ENCODE assay signal across 11 cellular contexts in the genomic region with DNA sequence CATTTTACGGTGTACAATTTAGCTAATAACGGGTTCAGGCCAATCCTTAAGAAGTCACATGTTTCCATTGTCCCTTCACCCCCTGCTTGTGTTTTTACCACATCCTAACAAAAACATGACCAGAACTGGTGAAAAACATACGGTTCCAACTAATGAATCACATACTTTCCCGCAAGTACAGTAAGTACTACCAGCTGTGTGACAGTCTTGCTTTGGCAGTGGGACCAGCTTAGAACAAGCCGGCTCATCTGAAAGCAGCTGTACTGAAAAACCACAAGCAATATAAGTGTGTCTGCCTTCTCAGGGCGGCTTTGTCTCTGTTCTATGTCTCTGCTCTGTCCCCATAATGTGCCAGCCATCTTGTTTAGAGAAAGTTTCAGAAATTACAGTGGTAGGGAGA.
DNase-seq lines count a peak whose midpoint lies in the region; TF ChIP-seq lines count a peak whose summit lies in the region.
"Had no signal": no experiment of that assay in that cellular context is flagged by ENCODE, and none has a peak within 500 bp of the region (broad histone marks: within the 10 kb centered on the region; RNA-seq: fewer than 3 reads in every experiment).

No MANE protein-coding gene starts in this region.

- no peaks in the 10 kb centered on the region for H3K36me3 Mint-ChIP-seq in activated T-helper 1 cell treated with anti-CD3 and anti-CD28 coated beads, Interleukin-12 subunit alpha, Interleukin-12 subunit beta, Interleukin-2, Interleukin-4 antibody, amounts not matched to agents 30 ng/mL and 10 ng/mL and 1 ng/mL, durations not matched to agents 14 hours and 24 hours and 36 hours (ENCODE audit: low read depth)

- intact Hi-C loops in stomach (cut with DNase I; ENCODE audit: low total_unique reads) = no loop called here
- intact Hi-C loops in activated T-helper 1 cell treated with anti-CD3 and anti-CD28 coated beads, Interleukin-12 subunit alpha, Interleukin-12 subunit beta, Interleukin-2, Interleukin-4 antibody, amounts not matched to agents 30 ng/mL and 10 ng/mL and 1 ng/mL, durations not matched to agents 14 hours and 24 hours and 36 hours (cut with micrococcal nuclease) = no loop called here

- no peak overlapping the region for H3K27ac Mint-ChIP-seq in activated T-helper 1 cell treated with anti-CD3 and anti-CD28 coated beads, Interleukin-12 subunit alpha, Interleukin-12 subunit beta, Interleukin-2, Interleukin-4 antibody, amounts not matched to agents 30 ng/mL and 10 ng/mL and 1 ng/mL, durations not matched to agents 14 hours and 24 hours and 36 hours
- H3K27ac Mint-ChIP-seq: stimulated activated naive CD8-positive, alpha-beta T cell treated with anti-CD3 and anti-CD28 coated beads, Interleukin-15, amount 100 ng/mL, for 72 hours had no signal

- H3K9me3 ChIP-seq in WERI-Rb-1 (ENCODE audit: severe bottlenecking) = no peaks in the 10 kb centered on the region
- H3K9me3 ChIP-seq in right atrium auricular region = no peaks in the 10 kb centered on the region
- H3K9me3 ChIP-seq in stomach = no peaks in the 10 kb centered on the region
- H3K9me3 ChIP-seq: neutrophil had no signal

- H3K4me3 ChIP-seq in HFF-Myc (replicated peaks; ENCODE audit: low read depth, low read length) (peak overlapping the region; percentile 2; the same call in 1 of the 2 replicates), WERI-Rb-1 (ENCODE audit: low read depth, low read length) (no peak overlapping the region), right atrium auricular region (no peak overlapping the region), stomach (no peak overlapping the region)

- no peak overlapping the region for H3K27ac ChIP-seq in WERI-Rb-1
- H3K27ac ChIP-seq in right atrium auricular region = peak overlapping the region in 1 of 2 donors; percentile 48
- H3K27ac ChIP-seq in stomach = peak overlapping the region in 3 of 5 donors; percentile 53 to 61 (median 60)
- H3K27ac ChIP-seq: neutrophil had no signal

- H3K4me3 Mint-ChIP-seq in activated T-helper 1 cell treated with anti-CD3 and anti-CD28 coated beads, Interleukin-12 subunit alpha, Interleukin-12 subunit beta, Interleukin-2, Interleukin-4 antibody, amounts not matched to agents 30 ng/mL and 10 ng/mL and 1 ng/mL, durations not matched to agents 14 hours and 24 hours and 36 hours = no peak overlapping the region
- H3K4me3 Mint-ChIP-seq: stimulated activated naive CD8-positive, alpha-beta T cell treated with anti-CD3 and anti-CD28 coated beads, Interleukin-15, amount 100 ng/mL, for 72 hours had no signal

- TF ChIP-seq CTCF in HFF-Myc (IDR thresholded peaks at IDR 0.05; ENCODE audit: low read depth, low read length, missing control alignments) (no peak), WERI-Rb-1 (IDR thresholded peaks at IDR 0.05; ENCODE audit: low read depth, low read length) (no peak), right atrium auricular region (IDR thresholded peaks at IDR 0.05) (no peak), stomach (IDR thresholded peaks at IDR 0.05) (no peak)

- no peaks in the 10 kb centered on the region for H3K9me3 Mint-ChIP-seq in activated T-helper 1 cell treated with anti-CD3 and anti-CD28 coated beads, Interleukin-12 subunit alpha, Interleukin-12 subunit beta, Interleukin-2, Interleukin-4 antibody, amounts not matched to agents 30 ng/mL and 10 ng/mL and 1 ng/mL, durations not matched to agents 14 hours and 24 hours and 36 hours
- H3K9me3 Mint-ChIP-seq: stimulated activated naive CD8-positive, alpha-beta T cell treated with anti-CD3 and anti-CD28 coated beads, Interleukin-15, amount 100 ng/mL, for 72 hours had no signal

- no peak for TF ChIP-seq POLR2A in stomach (IDR thresholded peaks at IDR 0.05)

- H3K36me3 ChIP-seq in WERI-Rb-1 = no peaks in the 10 kb centered on the region
- no peaks in the 10 kb centered on the region for H3K36me3 ChIP-seq in right atrium auricular region
- no peaks in the 10 kb centered on the region for H3K36me3 ChIP-seq in stomach
- H3K36me3 ChIP-seq: neutrophil had no signal

- no peak for TF ChIP-seq EP300 in stomach (IDR thresholded peaks at IDR 0.05)

- no peaks in the 10 kb centered on the region for H3K27me3 ChIP-seq in WERI-Rb-1 (ENCODE audit: insufficient read depth, low read depth, severe bottlenecking)
- no peaks in the 10 kb centered on the region for H3K27me3 ChIP-seq in right atrium auricular region
- no peaks in the 10 kb centered on the region for H3K27me3 ChIP-seq in stomach
- H3K27me3 ChIP-seq: neutrophil had no signal

- peak; percentile 96 for DNase-seq in HFF-Myc (ENCODE audit: extremely low read depth, low read depth)
- peak; percentile 24 for DNase-seq in WERI-Rb-1
- DNase-seq in right atrium auricular region (ENCODE audit: low spot score) = peak; percentile 67
- no peak for DNase-seq in stomach
- no peak for DNase-seq in NOMO-1 treated with dmso at 0.1 percent for 144 hours (lab: John Stamatoyannopoulos, UW; ENCODE audit: unreplicated experiment)
- DNase-seq in nucleus accumbens (lab: John Stamatoyannopoulos, UW) = no peak
- DNase-seq in activated T-helper 1 cell treated with anti-CD3 and anti-CD28 coated beads, Interleukin-12 subunit alpha, Interleukin-12 subunit beta, Interleukin-2, Interleukin-4 antibody, amounts not matched to agents 30 ng/mL and 10 ng/mL and 1 ng/mL, durations not matched to agents 14 hours and 24 hours and 36 hours (ENCODE audit: low spot score) = no peak
- DNase-seq: effector memory CD4-positive, alpha-beta T cell; NCI-H510A treated with DMSO at 0.1 percent for 48 hours; stimulated activated naive CD8-positive, alpha-beta T cell treated with anti-CD3 and anti-CD28 coated beads, Interleukin-15, amount 100 ng/mL, for 72 hours had no signal

- no peaks in the 10 kb centered on the region for H3K27me3 Mint-ChIP-seq in activated T-helper 1 cell treated with anti-CD3 and anti-CD28 coated beads, Interleukin-12 subunit alpha, Interleukin-12 subunit beta, Interleukin-2, Interleukin-4 antibody, amounts not matched to agents 30 ng/mL and 10 ng/mL and 1 ng/mL, durations not matched to agents 14 hours and 24 hours and 36 hours (ENCODE audit: insufficient read depth)
- H3K27me3 Mint-ChIP-seq: stimulated activated naive CD8-positive, alpha-beta T cell treated with anti-CD3 and anti-CD28 coated beads, Interleukin-15, amount 100 ng/mL, for 72 hours had no signal

- H3K4me1 Mint-ChIP-seq in activated T-helper 1 cell treated with anti-CD3 and anti-CD28 coated beads, Interleukin-12 subunit alpha, Interleukin-12 subunit beta, Interleukin-2, Interleukin-4 antibody, amounts not matched to agents 30 ng/mL and 10 ng/mL and 1 ng/mL, durations not matched to agents 14 hours and 24 hours and 36 hours (ENCODE audit: low read depth) = no peaks in the 10 kb centered on the region
- H3K4me1 Mint-ChIP-seq: stimulated activated naive CD8-positive, alpha-beta T cell treated with anti-CD3 and anti-CD28 coated beads, Interleukin-15, amount 100 ng/mL, for 72 hours had no signal

- peaks cover 0 to 27% of the 10 kb centered on the region in 2 donors for H3K4me1 ChIP-seq in right atrium auricular region
- peaks cover 0 to 42% (median 14%) of the 10 kb centered on the region in 4 donors for H3K4me1 ChIP-seq in stomach

- WGBS in stomach, 5 donors = 63 to 79% (median 73%) methylated on average over 6 of the region's 6 CpGs

Comparison
In these comparisons a context has a peak if more than half of its experiments do, and no peak if none do; other contexts are left out.
1. DNase-seq: peak in HFF-Myc (single experiment), WERI-Rb-1 (single experiment) and right atrium auricular region (single experiment); none in stomach (single experiment), NOMO-1 treated with dmso at 0.1 percent for 144 hours (single experiment), nucleus accumbens (0 of 56) and activated T-helper 1 cell treated with anti-CD3 and anti-CD28 coated beads, Interleukin-12 subunit alpha, Interleukin-12 subunit beta, Interleukin-2, Interleukin-4 antibody, amounts not matched to agents 30 ng/mL and 10 ng/mL and 1 ng/mL, durations not matched to agents 14 hours and 24 hours and 36 hours (single experiment).